20 cellular contexts compared by ENCODE assay signal in the genomic region with DNA sequence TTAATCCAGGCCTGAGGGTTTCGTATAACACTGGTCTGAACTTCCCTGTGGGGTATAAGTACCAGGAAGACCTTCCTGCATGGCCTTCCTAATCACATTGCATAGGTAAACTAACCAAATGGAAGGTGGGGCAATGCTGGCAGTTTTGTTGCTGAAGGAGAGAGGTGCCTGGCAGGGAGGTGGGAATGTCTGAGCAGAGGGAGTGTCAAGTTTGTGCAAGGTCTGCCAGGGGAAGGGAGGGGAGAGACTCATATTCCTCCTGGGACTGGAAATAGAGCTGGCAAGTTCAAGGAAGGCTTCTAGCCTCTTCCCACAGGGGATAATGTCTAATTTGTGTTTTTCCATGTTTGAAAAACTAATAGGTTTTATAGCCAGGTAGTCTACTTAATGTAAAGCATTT.
DNase-seq lines count a peak whose midpoint lies in the region; ATAC-seq, FAIRE-seq and TF ChIP-seq lines count a peak whose summit lies in the region.
"Had no signal": no experiment of that assay in that cellular context is flagged by ENCODE, and none has a peak within 500 bp of the region (broad histone marks: within the 10 kb centered on the region; RNA-seq: fewer than 3 reads in every experiment).

No MANE protein-coding gene starts in this region.

- H3K9me3 Mint-ChIP-seq in astrocyte (ENCODE audit: unreplicated experiment): no peaks in the 10 kb centered on the region
- H3K9me3 Mint-ChIP-seq: CD4-positive, alpha-beta T cell had no signal

- intact Hi-C loops in stomach (cut with DNase I; ENCODE audit: low total_unique reads): no loop called here
- intact Hi-C loops in aorta (cut with DNase I): no loop called here

- H3K4me1 Mint-ChIP-seq in astrocyte (ENCODE audit: low read depth, unreplicated experiment): no peaks in the 10 kb centered on the region
- H3K4me1 Mint-ChIP-seq: B cell had no signal

- ATAC-seq in GM21367 (IDR thresholded peaks at IDR 0.05; ENCODE audit: unreplicated experiment): no peak
- ATAC-seq in aorta (ENCODE audit: low FRiP score): no peak

- FAIRE-seq in astrocyte (lab: Jason Lieb, UNC): no peak
- FAIRE-seq: GM19239, HTR-8/SVneo had no signal

- H3K79me2 ChIP-seq in astrocyte (ENCODE audit: insufficient read depth, low read length): no peaks in the 10 kb centered on the region

- TF ChIP-seq CTCF in astrocyte (IDR thresholded peaks at IDR 0.05; ENCODE audit: insufficient read depth, low read depth, low read length) (no peak), stomach (IDR thresholded peaks at IDR 0.05) (no peak), coronary artery (IDR thresholded peaks at IDR 0.05) (no peak)

- H3K36me3 ChIP-seq in astrocyte (ENCODE audit: insufficient read depth, low read length): no peaks in the 10 kb centered on the region
- no peaks in the 10 kb centered on the region for H3K36me3 ChIP-seq in muscle layer of colon (ENCODE audit: insufficient read depth, low read length)
- no peaks in the 10 kb centered on the region for H3K36me3 ChIP-seq in stomach
- H3K36me3 ChIP-seq in aorta (ENCODE audit: control insufficient read depth in 1 of 2, insufficient read depth in 2 of 2, low read length in 1 of 2): no peaks in the 10 kb centered on the region

- DNase-seq in NCI-H2171 treated with DMSO at 0.1 percent for 48 hours (lab: John Stamatoyannopoulos, UW) (peak; percentile 17), NCI-H2171 (lab: John Stamatoyannopoulos, UW) (no peak), astrocyte (ENCODE audit: low read depth) (no peak), stomach (peak; percentile 54), coronary artery (ENCODE audit: low spot score) (no peak), aorta (no peak)
- DNase-seq: Calu3; CD4-positive, alpha-beta T cell; DMS53; HCEC 1CT; NCI-H1436; NCI-H2029; NCI-H510A treated with DMSO at 0.1 percent for 48 hours had no signal

- no peak overlapping the region for H3K4me2 ChIP-seq in astrocyte (ENCODE audit: low read length)

- H3K9me3 ChIP-seq in astrocyte (ENCODE audit: insufficient read depth, low read depth, low read length) (no peaks in the 10 kb centered on the region), muscle layer of colon (ENCODE audit: low read length) (no peaks in the 10 kb centered on the region), stomach (no peaks in the 10 kb centered on the region), aorta (ENCODE audit: control insufficient read depth, low read length) (no peaks in the 10 kb centered on the region)

- no peaks in the 10 kb centered on the region for H3K36me3 Mint-ChIP-seq in astrocyte (ENCODE audit: low read depth, unreplicated experiment)

- H3K4me3 ChIP-seq in astrocyte (ENCODE audit: insufficient read depth, low read depth, low read length) (no peak overlapping the region), muscle layer of colon (ENCODE audit: low read depth in 1 of 2, low read length in 2 of 2) (no peak overlapping the region), stomach (no peak overlapping the region), coronary artery (no peak overlapping the region), aorta (ENCODE audit: low read length in 2 of 2) (no peak overlapping the region)

- H3K9ac ChIP-seq in astrocyte (ENCODE audit: low read length) (no peak overlapping the region), muscle layer of colon (ENCODE audit: low read length) (no peak overlapping the region)

- TF ChIP-seq EP300 in stomach (IDR thresholded peaks at IDR 0.05): no peak

- H3K27me3 ChIP-seq in astrocyte (ENCODE audit: insufficient read depth, low read length) (no peaks in the 10 kb centered on the region), muscle layer of colon (ENCODE audit: control insufficient read depth in 1 of 2, insufficient read depth in 2 of 2, low read length in 2 of 2) (no peaks in the 10 kb centered on the region), stomach (no peaks in the 10 kb centered on the region), aorta (ENCODE audit: control insufficient read depth in 1 of 2, insufficient read depth in 2 of 2, low read length in 1 of 2) (no peaks in the 10 kb centered on the region)

- 26 to 56% (median 40%) methylated on average over 1 of the region's 1 CpG for WGBS in stomach, 5 donors
- WGBS in aorta, 2 donors: 92 to 97% methylated on average over 1 of the region's 1 CpG

- TF ChIP-seq POLR2A in stomach (IDR thresholded peaks at IDR 0.05): no peak

- peak overlapping the region; percentile 2 for H3K27ac Mint-ChIP-seq in astrocyte (ENCODE audit: unreplicated experiment)
- H3K27ac Mint-ChIP-seq: B cell; CD4-positive, alpha-beta T cell had no signal

- H3K27ac ChIP-seq in astrocyte (ENCODE audit: low read depth, low read length) (no peak overlapping the region), muscle layer of colon (ENCODE audit: low read depth, low read length) (peak overlapping the region; percentile 48), stomach (no peak overlapping the region), coronary artery (no peak overlapping the region), aorta (ENCODE audit: low read depth in 1 of 2, low read length in 2 of 2) (no peak overlapping the region)
- H3K27ac ChIP-seq: 22Rv1, HL-60 had no signal

- no peak overlapping the region for H3K4me3 Mint-ChIP-seq in astrocyte (ENCODE audit: unreplicated experiment)
- H3K4me3 Mint-ChIP-seq: B cell; CD4-positive, alpha-beta T cell had no signal

- no peak overlapping the region for H2AFZ ChIP-seq in astrocyte (ENCODE audit: low read depth, low read length)

- H3K27me3 Mint-ChIP-seq in astrocyte (ENCODE audit: low read depth, unreplicated experiment): no peaks in the 10 kb centered on the region
- H3K27me3 Mint-ChIP-seq: B cell; CD4-positive, alpha-beta T cell had no signal

- no peaks in the 10 kb centered on the region for H4K20me1 ChIP-seq in astrocyte (ENCODE audit: insufficient read depth, low read length)

- H3K4me1 ChIP-seq in astrocyte (ENCODE audit: insufficient read depth, low read length): no peaks in the 10 kb centered on the region
- peaks cover 35% of the 10 kb centered on the region for H3K4me1 ChIP-seq in muscle layer of colon (ENCODE audit: insufficient read depth, low read length)
- peaks cover 0 to 8% (median 3%) of the 10 kb centered on the region in 4 donors for H3K4me1 ChIP-seq in stomach
- H3K4me1 ChIP-seq in aorta (ENCODE audit: control insufficient read depth in 1 of 2, insufficient read depth in 2 of 2, low read length in 2 of 2): peaks cover 0 to 5% of the 10 kb centered on the region in 2 donors

Comparison
In these comparisons a context has a peak if more than half of its experiments do, and no peak if none do; other contexts are left out.
1. DNase-seq: peak in NCI-H2171 treated with DMSO at 0.1 percent for 48 hours (single experiment) and stomach (single experiment); none in NCI-H2171 (single experiment), astrocyte (single experiment), coronary artery (single experiment) and aorta (0 of 2).